In the genomic region with DNA sequence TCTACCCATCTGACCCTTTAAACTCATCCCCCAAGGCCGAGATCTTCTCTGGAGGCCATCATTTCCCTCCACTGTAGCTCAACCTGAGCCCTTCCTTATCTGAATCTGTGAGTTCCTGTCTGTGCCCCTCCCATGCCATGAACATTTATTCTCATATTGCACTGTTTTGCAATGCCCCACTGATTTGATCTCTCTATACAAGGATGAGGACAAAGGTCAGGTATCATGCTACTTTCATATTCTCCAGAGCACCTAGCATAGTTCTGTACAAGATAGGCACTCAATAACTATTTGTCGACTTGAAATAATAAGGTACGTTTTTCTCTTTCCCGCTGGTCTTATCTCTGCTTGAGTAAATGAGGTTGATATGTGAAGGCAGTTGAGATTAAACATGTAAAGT, we compare ENCODE assay signal across 1 cellular context.
TF ChIP-seq lines count a peak whose summit lies in the region.

No MANE protein-coding gene starts in this region.

TF ChIP-seq in HCT116, 20 proteins besides CTCF, POLR2A, EP300 and RAD21 (continued from another document):
- TF ChIP-seq, protein P1, sequence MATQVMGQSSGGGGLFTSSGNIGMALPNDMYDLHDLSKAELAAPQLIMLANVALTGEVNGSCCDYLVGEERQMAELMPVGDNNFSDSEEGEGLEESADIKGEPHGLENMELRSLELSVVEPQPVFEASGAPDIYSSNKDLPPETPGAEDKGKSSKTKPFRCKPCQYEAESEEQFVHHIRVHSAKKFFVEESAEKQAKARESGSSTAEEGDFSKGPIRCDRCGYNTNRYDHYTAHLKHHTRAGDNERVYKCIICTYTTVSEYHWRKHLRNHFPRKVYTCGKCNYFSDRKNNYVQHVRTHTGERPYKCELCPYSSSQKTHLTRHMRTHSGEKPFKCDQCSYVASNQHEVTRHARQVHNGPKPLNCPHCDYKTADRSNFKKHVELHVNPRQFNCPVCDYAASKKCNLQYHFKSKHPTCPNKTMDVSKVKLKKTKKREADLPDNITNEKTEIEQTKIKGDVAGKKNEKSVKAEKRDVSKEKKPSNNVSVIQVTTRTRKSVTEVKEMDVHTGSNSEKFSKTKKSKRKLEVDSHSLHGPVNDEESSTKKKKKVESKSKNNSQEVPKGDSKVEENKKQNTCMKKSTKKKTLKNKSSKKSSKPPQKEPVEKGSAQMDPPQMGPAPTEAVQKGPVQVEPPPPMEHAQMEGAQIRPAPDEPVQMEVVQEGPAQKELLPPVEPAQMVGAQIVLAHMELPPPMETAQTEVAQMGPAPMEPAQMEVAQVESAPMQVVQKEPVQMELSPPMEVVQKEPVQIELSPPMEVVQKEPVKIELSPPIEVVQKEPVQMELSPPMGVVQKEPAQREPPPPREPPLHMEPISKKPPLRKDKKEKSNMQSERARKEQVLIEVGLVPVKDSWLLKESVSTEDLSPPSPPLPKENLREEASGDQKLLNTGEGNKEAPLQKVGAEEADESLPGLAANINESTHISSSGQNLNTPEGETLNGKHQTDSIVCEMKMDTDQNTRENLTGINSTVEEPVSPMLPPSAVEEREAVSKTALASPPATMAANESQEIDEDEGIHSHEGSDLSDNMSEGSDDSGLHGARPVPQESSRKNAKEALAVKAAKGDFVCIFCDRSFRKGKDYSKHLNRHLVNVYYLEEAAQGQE (IDR thresholded peaks at IDR 0.05; ENCODE audit: low read depth): no peak
- TF ChIP-seq CBX3 (IDR thresholded peaks at IDR 0.05; ENCODE audit: low read depth) (no peak), SRF (IDR thresholded peaks at IDR 0.05; ENCODE audit: low read depth) (no peak), ZBTB33 (IDR thresholded peaks at IDR 0.05; ENCODE audit: extremely low read depth, insufficient replicate concordance, low read length) (no peak), ATF3 (IDR thresholded peaks at IDR 0.05) (no peak), CEBPB (IDR thresholded peaks at IDR 0.05; ENCODE audit: low read depth) (no peak), EGR1 (IDR thresholded peaks at IDR 0.05; ENCODE audit: low read depth) (no peak), TCF7L2 (IDR thresholded peaks at IDR 0.05; ENCODE audit: borderline replicate concordance, extremely low read depth, insufficient read depth, insufficient read length) (no peak)
TF ChIP-seq in HCT116: peak in this region for 0.
